ENCODE assay signal across 1 cellular context in the genomic region with DNA sequence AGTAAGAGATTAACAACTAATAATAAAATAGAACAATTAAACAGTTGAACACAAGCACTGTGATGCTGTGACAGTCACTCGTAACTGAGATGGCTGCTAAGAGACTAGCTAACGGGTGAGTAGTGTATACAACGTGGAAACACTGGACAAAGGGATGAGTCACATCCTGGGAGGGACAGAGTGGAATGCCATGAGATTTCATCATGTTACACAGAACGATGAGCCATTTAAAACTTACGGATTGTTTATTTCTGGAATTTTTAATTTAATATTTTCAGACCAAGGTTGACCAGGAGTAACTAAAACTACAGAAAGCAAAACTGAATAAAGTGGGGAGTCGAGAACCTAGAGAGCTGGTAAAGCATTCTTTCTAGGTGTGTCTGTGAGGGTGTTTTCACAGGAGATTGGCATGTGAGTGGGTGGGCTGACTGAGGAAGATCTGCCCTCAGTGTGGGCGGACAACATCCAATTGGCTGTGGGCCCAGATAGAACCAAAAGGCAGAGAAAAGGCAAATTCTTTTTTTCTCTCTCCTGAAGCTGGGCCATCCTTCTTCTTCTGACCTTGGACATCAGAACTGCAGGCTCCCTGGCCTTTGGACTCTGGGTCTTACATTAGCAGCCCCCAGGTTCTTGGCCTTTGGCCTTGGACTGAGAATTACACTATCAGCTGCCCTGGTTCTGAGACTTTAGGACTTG.
A peak's percentile ranks its signal among the peaks of the same experiment; 100 is the strongest.
TF ChIP-seq lines count a peak whose summit lies in the region.

No MANE protein-coding gene starts in this region.

TF ChIP-seq in HepG2, 621 proteins besides CTCF, POLR2A, EP300 and RAD21 (continued from another document and continues in another):
- TF ChIP-seq, protein P1, sequence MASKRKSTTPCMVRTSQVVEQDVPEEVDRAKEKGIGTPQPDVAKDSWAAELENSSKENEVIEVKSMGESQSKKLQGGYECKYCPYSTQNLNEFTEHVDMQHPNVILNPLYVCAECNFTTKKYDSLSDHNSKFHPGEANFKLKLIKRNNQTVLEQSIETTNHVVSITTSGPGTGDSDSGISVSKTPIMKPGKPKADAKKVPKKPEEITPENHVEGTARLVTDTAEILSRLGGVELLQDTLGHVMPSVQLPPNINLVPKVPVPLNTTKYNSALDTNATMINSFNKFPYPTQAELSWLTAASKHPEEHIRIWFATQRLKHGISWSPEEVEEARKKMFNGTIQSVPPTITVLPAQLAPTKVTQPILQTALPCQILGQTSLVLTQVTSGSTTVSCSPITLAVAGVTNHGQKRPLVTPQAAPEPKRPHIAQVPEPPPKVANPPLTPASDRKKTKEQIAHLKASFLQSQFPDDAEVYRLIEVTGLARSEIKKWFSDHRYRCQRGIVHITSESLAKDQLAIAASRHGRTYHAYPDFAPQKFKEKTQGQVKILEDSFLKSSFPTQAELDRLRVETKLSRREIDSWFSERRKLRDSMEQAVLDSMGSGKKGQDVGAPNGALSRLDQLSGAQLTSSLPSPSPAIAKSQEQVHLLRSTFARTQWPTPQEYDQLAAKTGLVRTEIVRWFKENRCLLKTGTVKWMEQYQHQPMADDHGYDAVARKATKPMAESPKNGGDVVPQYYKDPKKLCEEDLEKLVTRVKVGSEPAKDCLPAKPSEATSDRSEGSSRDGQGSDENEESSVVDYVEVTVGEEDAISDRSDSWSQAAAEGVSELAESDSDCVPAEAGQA (IDR thresholded peaks at IDR 0.05; ENCODE audit: low read depth): peak; percentile 64; the same call in 1 of the 2 replicates
- TF ChIP-seq, protein P1 (CRISPR knock-in tag; IDR thresholded peaks at IDR 0.05; ENCODE audit: borderline replicate concordance): no peak
- TF ChIP-seq CC2D1A (CRISPR knock-in tag; IDR thresholded peaks at IDR 0.05) (no peak), YEATS2 (CRISPR knock-in tag; IDR thresholded peaks at IDR 0.05; ENCODE audit: borderline replicate concordance) (peak; percentile 48; the same call in 1 of the 2 replicates), ZNF589 (CRISPR knock-in tag; conservative IDR thresholded peaks at IDR 0.05) (0 out of 2 replicates have a peak, but pooled peaks have one; percentile 59), ZSCAN9 (CRISPR knock-in tag; IDR thresholded peaks at IDR 0.05; ENCODE audit: borderline replicate concordance) (no peak; the same call in 1 of the 2 replicates), ZNF614 (CRISPR knock-in tag; IDR thresholded peaks at IDR 0.05; ENCODE audit: borderline replicate concordance) (peak; percentile 57; the same call in 1 of the 2 replicates), HNF4A (CRISPR knock-in tag; IDR thresholded peaks at IDR 0.05) (peak; percentile 85), ZBTB8A (CRISPR knock-in tag; IDR thresholded peaks at IDR 0.05; ENCODE audit: borderline replicate concordance, low read depth) (no peak), NR2C2 (CRISPR knock-in tag; IDR thresholded peaks at IDR 0.05; ENCODE audit: borderline replicate concordance) (peak; percentile 72), ZNF766 (CRISPR knock-in tag; IDR thresholded peaks at IDR 0.05; ENCODE audit: borderline replicate concordance) (no peak), MIXL1 (CRISPR knock-in tag; IDR thresholded peaks at IDR 0.05) (no peak), RARA (CRISPR knock-in tag; IDR thresholded peaks at IDR 0.05) (peak; percentile 44; the same call in 1 of the 2 replicates), KLF16 (CRISPR knock-in tag; IDR thresholded peaks at IDR 0.05) (peak in 1 of 2 experiments; percentile 89; a peak in 1 of 4 replicates), FOSL2 (CRISPR knock-in tag; IDR thresholded peaks at IDR 0.05) (peak; percentile 100), CREM (IDR thresholded peaks at IDR 0.05) (0 out of 2 replicates have a peak, but pooled peaks have one; percentile 38), CREM (CRISPR knock-in tag; IDR thresholded peaks at IDR 0.05) (no peak), HNRNPLL (IDR thresholded peaks at IDR 0.05; ENCODE audit: low read depth, low read length, poor library complexity, severe bottlenecking) (no peak), ELF4 (CRISPR knock-in tag; IDR thresholded peaks at IDR 0.05; ENCODE audit: borderline replicate concordance) (no peak), HOXA5 (CRISPR knock-in tag; IDR thresholded peaks at IDR 0.05) (no peak), SAP130 (CRISPR knock-in tag; IDR thresholded peaks at IDR 0.05; ENCODE audit: low read depth) (peak; percentile 86), HOXA9 (CRISPR knock-in tag; IDR thresholded peaks at IDR 0.05; ENCODE audit: borderline replicate concordance) (no peak), JUNB (CRISPR knock-in tag; IDR thresholded peaks at IDR 0.05; ENCODE audit: borderline replicate concordance) (peak; percentile 94; the same call in 1 of the 2 replicates), ZSCAN29 (CRISPR knock-in tag; conservative IDR thresholded peaks at IDR 0.05) (no peak), CEBPG (CRISPR knock-in tag; IDR thresholded peaks at IDR 0.05) (peak; percentile 95), DNMT3B (CRISPR knock-in tag; conservative IDR thresholded peaks at IDR 0.05) (no peak), FOSL1 (CRISPR knock-in tag; IDR thresholded peaks at IDR 0.05; ENCODE audit: borderline replicate concordance) (peak; percentile 97), ASH2L (IDR thresholded peaks at IDR 0.05; ENCODE audit: insufficient read length, low read depth, low read length) (peak; percentile 81), ZNF556 (CRISPR knock-in tag; IDR thresholded peaks at IDR 0.05; ENCODE audit: borderline replicate concordance) (no peak), ZNF761 (CRISPR knock-in tag; conservative IDR thresholded peaks at IDR 0.05) (no peak; the same call in 1 of the 2 replicates), RXRB (CRISPR knock-in tag; IDR thresholded peaks at IDR 0.05; ENCODE audit: borderline replicate concordance) (peak; percentile 57), NFE2L2 (IDR thresholded peaks at IDR 0.05; ENCODE audit: low read length) (no peak), ZFYVE20 (CRISPR knock-in tag; IDR thresholded peaks at IDR 0.05; ENCODE audit: borderline replicate concordance, low read depth) (no peak), ZNF615 (CRISPR knock-in tag; IDR thresholded peaks at IDR 0.05; ENCODE audit: borderline replicate concordance) (peak; percentile 45; the same call in 1 of the 2 replicates), THAP11 (CRISPR knock-in tag; IDR thresholded peaks at IDR 0.05) (peak; percentile 49; the same call in 1 of the 2 replicates), TEAD3 (CRISPR knock-in tag; optimal IDR thresholded peaks at IDR 0.05; ENCODE audit: borderline replicate concordance) (peak; percentile 93), ETV6 (CRISPR knock-in tag; conservative IDR thresholded peaks at IDR 0.05) (no peak), NCOA2 (CRISPR knock-in tag; IDR thresholded peaks at IDR 0.05) (peak; percentile 68), ZNF3 (CRISPR knock-in tag; IDR thresholded peaks at IDR 0.05) (no peak), ZNF460 (CRISPR knock-in tag; IDR thresholded peaks at IDR 0.05; ENCODE audit: borderline replicate concordance) (no peak), MED1 (CRISPR knock-in tag; IDR thresholded peaks at IDR 0.05) (peak; percentile 40; the same call in 1 of the 2 replicates), IRF2 (CRISPR knock-in tag; IDR thresholded peaks at IDR 0.05) (peak; percentile 24), ZSCAN30 (CRISPR knock-in tag; IDR thresholded peaks at IDR 0.05) (0 out of 2 replicates have a peak, but pooled peaks have one; percentile 56), SP5 (CRISPR knock-in tag; IDR thresholded peaks at IDR 0.05; ENCODE audit: borderline replicate concordance, low read depth) (peak; percentile 97)
- TF ChIP-seq, protein P2, sequence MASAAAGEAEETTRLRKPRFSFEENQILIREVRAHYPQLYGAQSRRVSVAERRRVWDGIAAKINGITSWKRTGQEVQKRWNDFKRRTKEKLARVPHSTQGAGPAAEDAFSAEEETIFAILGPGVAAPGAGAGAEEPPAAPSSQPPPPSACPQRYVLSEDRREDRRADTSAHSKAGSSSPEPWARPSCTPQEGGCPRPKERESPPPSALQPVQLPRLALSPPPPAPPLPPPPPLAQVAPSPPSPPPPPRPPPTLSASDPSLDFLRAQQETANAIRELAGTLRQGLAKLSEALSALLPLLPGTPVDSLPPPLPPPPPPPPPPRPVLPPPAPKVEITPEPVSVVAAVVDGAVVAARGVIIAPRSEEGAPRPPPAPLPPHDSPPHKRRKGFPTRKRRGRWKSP (CRISPR knock-in tag; IDR thresholded peaks at IDR 0.05): peak; percentile 59; the same call in 1 of the 2 replicates
- TF ChIP-seq, protein P3, sequence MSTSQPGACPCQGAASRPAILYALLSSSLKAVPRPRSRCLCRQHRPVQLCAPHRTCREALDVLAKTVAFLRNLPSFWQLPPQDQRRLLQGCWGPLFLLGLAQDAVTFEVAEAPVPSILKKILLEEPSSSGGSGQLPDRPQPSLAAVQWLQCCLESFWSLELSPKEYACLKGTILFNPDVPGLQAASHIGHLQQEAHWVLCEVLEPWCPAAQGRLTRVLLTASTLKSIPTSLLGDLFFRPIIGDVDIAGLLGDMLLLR (CRISPR knock-in tag; IDR thresholded peaks at IDR 0.05): no peak
- TF ChIP-seq, protein P4, sequence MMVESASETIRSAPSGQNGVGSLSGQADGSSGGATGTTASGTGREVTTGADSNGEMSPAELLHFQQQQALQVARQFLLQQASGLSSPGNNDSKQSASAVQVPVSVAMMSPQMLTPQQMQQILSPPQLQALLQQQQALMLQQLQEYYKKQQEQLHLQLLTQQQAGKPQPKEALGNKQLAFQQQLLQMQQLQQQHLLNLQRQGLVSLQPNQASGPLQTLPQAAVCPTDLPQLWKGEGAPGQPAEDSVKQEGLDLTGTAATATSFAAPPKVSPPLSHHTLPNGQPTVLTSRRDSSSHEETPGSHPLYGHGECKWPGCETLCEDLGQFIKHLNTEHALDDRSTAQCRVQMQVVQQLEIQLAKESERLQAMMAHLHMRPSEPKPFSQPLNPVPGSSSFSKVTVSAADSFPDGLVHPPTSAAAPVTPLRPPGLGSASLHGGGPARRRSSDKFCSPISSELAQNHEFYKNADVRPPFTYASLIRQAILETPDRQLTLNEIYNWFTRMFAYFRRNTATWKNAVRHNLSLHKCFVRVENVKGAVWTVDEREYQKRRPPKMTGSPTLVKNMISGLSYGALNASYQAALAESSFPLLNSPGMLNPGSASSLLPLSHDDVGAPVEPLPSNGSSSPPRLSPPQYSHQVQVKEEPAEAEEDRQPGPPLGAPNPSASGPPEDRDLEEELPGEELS (CRISPR knock-in tag; IDR thresholded peaks at IDR 0.05): peak; percentile 54; the same call in 1 of the 2 replicates
- TF ChIP-seq, protein P5, sequence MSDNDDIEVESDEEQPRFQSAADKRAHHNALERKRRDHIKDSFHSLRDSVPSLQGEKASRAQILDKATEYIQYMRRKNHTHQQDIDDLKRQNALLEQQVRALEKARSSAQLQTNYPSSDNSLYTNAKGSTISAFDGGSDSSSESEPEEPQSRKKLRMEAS (IDR thresholded peaks at IDR 0.05): peak; percentile 36; the same call in 1 of the 2 replicates
